Comparison of ENCODE assay signal across 8 cellular contexts in genomic region chr13:114065926-114066774, GRCh38.
DNase-seq lines count a peak whose midpoint lies in the region; ATAC-seq and TF ChIP-seq lines count a peak whose summit lies in the region.

No MANE protein-coding gene starts in this region.

- TF ChIP-seq CTCF in CD8-positive, alpha-beta T cell (IDR thresholded peaks at IDR 0.05) = no peak
- TF ChIP-seq CTCF in Loucy (conservative IDR thresholded peaks at IDR 0.05; ENCODE audit: low read length) (no peak), brain microvascular endothelial cell (IDR thresholded peaks at IDR 0.05; ENCODE audit: low read depth, low read length, missing control alignments) (no peak), neural crest cell (conservative IDR thresholded peaks at IDR 0.05) (no peak)

- in situ Hi-C loops in brain microvascular endothelial cell (cut with HindIII; ENCODE audit: low pct_ligation_motif_present, low sequenced_read_pairs) = no loop called here

- peak overlapping the region; percentile 29 for H3K27ac ChIP-seq in CD8-positive, alpha-beta T cell (ENCODE audit: low read depth, low read length)
- H3K27ac ChIP-seq in brain microvascular endothelial cell = peak overlapping the region; percentile 95

- no peaks in the 10 kb centered on the region for H3K9me2 ChIP-seq in Loucy (replicated peaks; ENCODE audit: low read depth, low read length)

- H3K4me2 ChIP-seq in Loucy (ENCODE audit: low read depth, low read length, poor library complexity, severe bottlenecking) = peak overlapping the region; percentile 47

- peaks cover 63% of the 10 kb centered on the region for H3K4me1 ChIP-seq in CD8-positive, alpha-beta T cell (ENCODE audit: insufficient read depth, low read length)
- H3K4me1 ChIP-seq in Loucy (ENCODE audit: insufficient read depth, low read length, poor library complexity, severe bottlenecking) = peaks cover 40% of the 10 kb centered on the region

- no peaks in the 10 kb centered on the region for H3K27me3 ChIP-seq in CD8-positive, alpha-beta T cell (ENCODE audit: insufficient read depth, low read length)
- H3K27me3 ChIP-seq in Loucy (ENCODE audit: insufficient read depth, low read length, poor library complexity, severe bottlenecking) = no peaks in the 10 kb centered on the region
- H3K27me3 ChIP-seq in brain microvascular endothelial cell (replicated peaks) = no peaks in the 10 kb centered on the region

- no peaks in the 10 kb centered on the region for H3K9me3 ChIP-seq in CD8-positive, alpha-beta T cell (ENCODE audit: low read length)
- no peaks in the 10 kb centered on the region for H3K9me3 ChIP-seq in Loucy (ENCODE audit: insufficient read depth, low read depth, low read length)

- H3K4me3 Mint-ChIP-seq in CD8-positive, alpha-beta T cell = peak overlapping the region; percentile 84
- H3K4me3 Mint-ChIP-seq in neural crest cell = peak overlapping the region; percentile 83

- peak overlapping the region; percentile 96 for H3K27ac Mint-ChIP-seq in CD8-positive, alpha-beta T cell
- H3K27ac Mint-ChIP-seq in neural crest cell (ENCODE audit: unreplicated experiment) = peak overlapping the region; percentile 99

- intact Hi-C loops in CD8-positive, alpha-beta T cell (cut with DNase I, micrococcal nuclease) = loop anchor here (1.0 to 5.0 kb wide), 6 partner anchors 44 to 249 kb away; partner anchors contain the start of gene CDC16 (in 2 of the 2)

- H3K36me3 ChIP-seq in CD8-positive, alpha-beta T cell (ENCODE audit: insufficient read depth, low read length) = peaks cover 18% of the 10 kb centered on the region
- H3K36me3 ChIP-seq in Loucy (ENCODE audit: insufficient read depth, low read length) (peaks cover 7% of the 10 kb centered on the region; the same call in 1 of the 2 replicates), brain microvascular endothelial cell (replicated peaks) (peaks cover 5% of the 10 kb centered on the region)

- POLR2A ChIA-PET in CD8-positive, alpha-beta T cell (lab: Charles Lee) = interaction anchor here (0.6 to 1.7 kb wide), 10 partner anchors 9 to 1502 kb away, joined by 3 to 16 read pairs (median 4); no protein-coding TSS in a partner anchor

- peaks cover 48% of the 10 kb centered on the region for H3K79me2 ChIP-seq in Loucy (ENCODE audit: insufficient read depth, low read length)

- H3K4me3 ChIP-seq in CD8-positive, alpha-beta T cell (ENCODE audit: low read depth, low read length) = peak overlapping the region; percentile 72
- H3K4me3 ChIP-seq in Loucy (ENCODE audit: low read length, poor library complexity, severe bottlenecking) (no peak overlapping the region), brain microvascular endothelial cell (ENCODE audit: low read depth, low read length) (no peak overlapping the region)

- H2AFZ ChIP-seq in Loucy (ENCODE audit: low read length) = no peak overlapping the region

- peak overlapping the region; percentile 10 for H3K9ac ChIP-seq in Loucy (ENCODE audit: low read depth, low read length, poor library complexity, severe bottlenecking)

- no peaks in the 10 kb centered on the region for H3K27me3 Mint-ChIP-seq in CD8-positive, alpha-beta T cell (ENCODE audit: low read depth)
- H3K27me3 Mint-ChIP-seq in neural crest cell (ENCODE audit: low read depth) = peaks cover 4% of the 10 kb centered on the region

- peak in 5 of 7 experiments; percentile 18 to 70 (median 44) for DNase-seq in CD8-positive, alpha-beta T cell
- DNase-seq in brain microvascular endothelial cell (no peak), neural crest cell (ENCODE audit: low read depth, low spot score) (no peak), hippocampal formation (lab: John Stamatoyannopoulos, UW) (no peak), mucosa of gallbladder (ENCODE audit: low spot score) (no peak)

- H3K36me3 Mint-ChIP-seq in CD8-positive, alpha-beta T cell = peaks cover 45% of the 10 kb centered on the region
- peaks cover 3% of the 10 kb centered on the region for H3K36me3 Mint-ChIP-seq in neural crest cell (ENCODE audit: low read depth)

- CTCF ChIA-PET in CD8-positive, alpha-beta T cell (lab: Charles Lee) = interaction anchor here (0.8 to 1.6 kb wide), 4 partner anchors 9 to 160 kb away, joined by 3 to 6 read pairs (median 4); no protein-coding TSS in a partner anchor

- H3K4me1 Mint-ChIP-seq in CD8-positive, alpha-beta T cell (ENCODE audit: low read depth) = peaks cover 70% of the 10 kb centered on the region
- peaks cover 72% of the 10 kb centered on the region for H3K4me1 Mint-ChIP-seq in neural crest cell

- peaks cover 12% of the 10 kb centered on the region for H4K20me1 ChIP-seq in Loucy (ENCODE audit: insufficient read depth, low read length, poor library complexity, severe bottlenecking)

- no peaks in the 10 kb centered on the region for H3K9me3 Mint-ChIP-seq in CD8-positive, alpha-beta T cell
- H3K9me3 Mint-ChIP-seq in neural crest cell = no peaks in the 10 kb centered on the region

- 0 out of 2 replicates have a peak, but pooled peaks cover 2% of the 10 kb centered on the region for H3F3A ChIP-seq in Loucy (ENCODE audit: low read depth)

- ATAC-seq in CD8-positive, alpha-beta T cell = peak; percentile 25
- ATAC-seq in GM21529 (IDR thresholded peaks at IDR 0.05; ENCODE audit: unreplicated experiment) (no peak), HG03196 (IDR thresholded peaks at IDR 0.05; ENCODE audit: unreplicated experiment) (no peak)

Comparison
In these comparisons a context has a peak if more than half of its experiments do, and no peak if none do; other contexts are left out.
1. DNase-seq: peak in CD8-positive, alpha-beta T cell (5 of 7); none in brain microvascular endothelial cell (single experiment), neural crest cell (single experiment), hippocampal formation (0 of 2) and mucosa of gallbladder (single experiment).